In genomic region chr4:135575041-135575440, GRCh38 we compare ENCODE assay signal across 34 cellular contexts.
"Had no signal": no experiment of that assay in that cellular context is flagged by ENCODE, and none has a peak within 500 bp of the region (broad histone marks: within the 10 kb centered on the region; RNA-seq: fewer than 3 reads in every experiment).

No MANE protein-coding gene starts in this region.

- H3K4me1 ChIP-seq: adrenal gland, ascending aorta, body of pancreas, breast epithelium had no signal

- H3K4me3 ChIP-seq: adrenal gland, ascending aorta, body of pancreas, breast epithelium, cardiac muscle cell had no signal

- H3K36me3 ChIP-seq: adrenal gland, ascending aorta, brain microvascular endothelial cell, breast epithelium, cardiac muscle cell had no signal

- FAIRE-seq: astrocyte, bronchial epithelial cell had no signal

- DNase-seq: activated effector memory CD4-positive, alpha-beta T cell treated with anti-CD3 and anti-CD28 coated beads, Interleukin-2, amount 50 U/mL, for 16 hours; activated effector memory CD4-positive, alpha-beta T cell treated with Interleukin-2 at 50 U/mL for 16 hours; activated gamma-delta T cell; activated gamma-delta T cell treated with Interleukin-2 at 50 U/mL for 16 hours; activated naive CD4-positive, alpha-beta T cell; activated naive CD4-positive, alpha-beta T cell treated with anti-CD3 and anti-CD28 coated beads for 36 hours; activated naive CD4-positive, alpha-beta T cell treated with anti-CD3 and anti-CD28 coated beads, Interleukin-2, amount 10 ng/mL, durations not matched to agents 7 days and 5 days; activated naive CD4-positive, alpha-beta T cell treated with anti-CD3 and anti-CD28 coated beads, Interleukin-2, amount 50 U/mL, for 16 hours; activated naive CD4-positive, alpha-beta T cell treated with Interleukin-2 at 50 U/mL for 16 hours; activated naive CD8-positive, alpha-beta T cell treated with anti-CD3 and anti-CD28 coated beads for 36 hours; activated naive CD8-positive, alpha-beta T cell treated with anti-CD3 and anti-CD28 coated beads, Interleukin-2, amount 10 ng/mL, durations not matched to agents 7 days and 5 days; activated naive CD8-positive, alpha-beta T cell treated with anti-CD3 and anti-CD28 coated beads, Interleukin-2, amount 50 U/mL, for 24 hours; activated T-cell treated with anti-CD3 and anti-CD28 coated beads, Interleukin-2, amount 50 U/mL, for 1 hour; activated T-cell treated with anti-CD3 and anti-CD28 coated beads, Interleukin-2, amount 50 U/mL, for 24 hours; activated T-cell treated with anti-CD3 and anti-CD28 coated beads, Interleukin-2, amount 50 U/mL, for 4 hours; activated T-cell treated with anti-CD3 and anti-CD28 coated beads, Interleukin-2, amount 50 U/mL, for 48 hours; activated T-cell treated with anti-CD3 and anti-CD28 coated beads, Interleukin-2, amount 50 U/mL, for 72 hours; adrenal gland; amniotic stem cell; amygdala; anterior cingulate cortex; aorta; body of pancreas; brain microvascular endothelial cell; caudate nucleus; central memory CD4-positive, alpha-beta T cell; cerebellar nuclear complex had no signal

- H3K27ac ChIP-seq: adrenal gland, ascending aorta, body of pancreas, brain microvascular endothelial cell, breast epithelium, cardiac muscle cell had no signal

- H3K27me3 ChIP-seq: adrenal gland, ascending aorta, body of pancreas, brain microvascular endothelial cell, breast epithelium, cardiac muscle cell had no signal

- H3K9me3 ChIP-seq: adrenal gland, ascending aorta, body of pancreas, breast epithelium had no signal

- ATAC-seq: activated naive CD4-positive, alpha-beta T cell treated with anti-CD3 and anti-CD28 coated beads, Interleukin-2, amount 50 U/mL, for 72 hours; activated naive CD8-positive, alpha-beta T cell treated with anti-CD3 and anti-CD28 coated beads, Interleukin-2, amount 50 U/mL, for 24 hours; activated T-cell treated with anti-CD3 and anti-CD28 coated beads, Interleukin-2, amount 50 U/mL, for 4 hours; activated T-cell treated with anti-CD3 and anti-CD28 coated beads, Interleukin-2, amount 50 U/mL, for 72 hours; activated T-helper 17 cell treated with anti-CD3 and anti-CD28 coated beads, Interleukin-2, amount 50 U/mL, for 72 hours; body of pancreas had no signal
